Comparison of ENCODE assay signal across 6 cellular contexts in the genomic region with DNA sequence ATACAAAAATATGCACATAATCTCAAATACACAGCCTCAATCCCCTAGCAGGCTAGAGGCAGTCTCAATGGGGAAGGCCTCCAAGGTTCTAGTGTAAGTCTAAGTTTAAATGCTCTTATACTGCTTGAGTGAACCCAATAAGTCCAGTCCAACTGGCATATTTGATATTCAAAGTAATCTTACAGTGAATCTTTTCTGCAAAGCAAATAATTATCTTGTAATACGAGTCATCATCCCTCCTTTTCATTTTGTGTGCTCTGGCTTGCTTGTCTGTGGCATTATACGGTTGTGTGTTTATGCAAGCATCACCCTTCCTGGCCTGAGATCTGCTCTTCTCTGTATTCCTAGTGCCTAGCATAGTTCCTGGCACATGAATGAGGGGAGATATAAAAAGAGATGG.
"Had no signal": no experiment of that assay in that cellular context is flagged by ENCODE, and none has a peak within 500 bp of the region (broad histone marks: within the 10 kb centered on the region; RNA-seq: fewer than 3 reads in every experiment).

No MANE protein-coding gene starts in this region.

- ATAC-seq: GM23338, HepG2 had no signal

- H3K27ac ChIP-seq: HL-60 had no signal

- H3K4me3 ChIP-seq: GM23338 had no signal

- DNase-seq: H9, HCEC 1CT, KBM-7 had no signal
